In the genomic region with DNA sequence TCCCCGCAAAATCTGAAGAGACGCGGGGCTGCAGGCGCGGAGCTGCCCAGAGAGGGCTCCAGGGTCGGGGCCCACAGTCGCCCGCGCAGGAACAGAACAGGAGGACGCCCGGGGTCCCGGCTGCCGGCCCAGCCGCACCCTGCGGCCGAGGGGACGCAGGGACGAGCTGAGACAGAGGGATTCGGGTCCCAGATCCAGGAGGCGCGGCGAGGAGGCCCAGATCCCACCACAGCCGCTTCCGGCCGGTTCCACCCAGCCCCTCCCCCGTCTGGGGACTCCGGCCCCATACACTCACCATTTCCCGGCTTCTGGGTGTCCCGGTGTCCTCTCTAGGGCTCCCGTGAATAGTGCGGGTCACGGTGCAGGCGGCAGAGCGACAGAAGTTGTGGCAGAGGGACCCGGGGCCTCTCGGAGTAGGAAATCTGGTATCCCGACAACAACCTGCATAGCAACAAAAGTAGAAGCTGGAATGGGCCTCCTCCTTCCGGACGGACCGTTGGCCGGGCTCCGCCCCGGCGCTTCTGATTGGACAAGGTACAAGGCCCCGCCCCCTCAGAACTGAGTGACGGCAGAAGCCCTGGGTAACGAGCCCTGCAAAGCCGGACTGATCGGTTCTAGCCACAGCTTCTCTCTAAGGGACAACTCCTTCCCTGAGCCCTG, we compare ENCODE assay signal across 1 cellular context.
TF ChIP-seq lines count a peak whose summit lies in the region.

Gene ZNF20, minus strand, starts transcription at position 466 of the 660 bp plus-strand sequence. Its CDS starts 168 bp downstream, at position 298.

TF ChIP-seq in HepG2, 621 proteins besides CTCF, POLR2A, EP300 and RAD21 (continued from another document and continues in another):
- TF ChIP-seq, protein P1, sequence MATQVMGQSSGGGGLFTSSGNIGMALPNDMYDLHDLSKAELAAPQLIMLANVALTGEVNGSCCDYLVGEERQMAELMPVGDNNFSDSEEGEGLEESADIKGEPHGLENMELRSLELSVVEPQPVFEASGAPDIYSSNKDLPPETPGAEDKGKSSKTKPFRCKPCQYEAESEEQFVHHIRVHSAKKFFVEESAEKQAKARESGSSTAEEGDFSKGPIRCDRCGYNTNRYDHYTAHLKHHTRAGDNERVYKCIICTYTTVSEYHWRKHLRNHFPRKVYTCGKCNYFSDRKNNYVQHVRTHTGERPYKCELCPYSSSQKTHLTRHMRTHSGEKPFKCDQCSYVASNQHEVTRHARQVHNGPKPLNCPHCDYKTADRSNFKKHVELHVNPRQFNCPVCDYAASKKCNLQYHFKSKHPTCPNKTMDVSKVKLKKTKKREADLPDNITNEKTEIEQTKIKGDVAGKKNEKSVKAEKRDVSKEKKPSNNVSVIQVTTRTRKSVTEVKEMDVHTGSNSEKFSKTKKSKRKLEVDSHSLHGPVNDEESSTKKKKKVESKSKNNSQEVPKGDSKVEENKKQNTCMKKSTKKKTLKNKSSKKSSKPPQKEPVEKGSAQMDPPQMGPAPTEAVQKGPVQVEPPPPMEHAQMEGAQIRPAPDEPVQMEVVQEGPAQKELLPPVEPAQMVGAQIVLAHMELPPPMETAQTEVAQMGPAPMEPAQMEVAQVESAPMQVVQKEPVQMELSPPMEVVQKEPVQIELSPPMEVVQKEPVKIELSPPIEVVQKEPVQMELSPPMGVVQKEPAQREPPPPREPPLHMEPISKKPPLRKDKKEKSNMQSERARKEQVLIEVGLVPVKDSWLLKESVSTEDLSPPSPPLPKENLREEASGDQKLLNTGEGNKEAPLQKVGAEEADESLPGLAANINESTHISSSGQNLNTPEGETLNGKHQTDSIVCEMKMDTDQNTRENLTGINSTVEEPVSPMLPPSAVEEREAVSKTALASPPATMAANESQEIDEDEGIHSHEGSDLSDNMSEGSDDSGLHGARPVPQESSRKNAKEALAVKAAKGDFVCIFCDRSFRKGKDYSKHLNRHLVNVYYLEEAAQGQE (IDR thresholded peaks at IDR 0.05; ENCODE audit: borderline replicate concordance in 1 of 2, low read depth in 1 of 2, low read length in 2 of 2): no peak
- TF ChIP-seq, protein P2, sequence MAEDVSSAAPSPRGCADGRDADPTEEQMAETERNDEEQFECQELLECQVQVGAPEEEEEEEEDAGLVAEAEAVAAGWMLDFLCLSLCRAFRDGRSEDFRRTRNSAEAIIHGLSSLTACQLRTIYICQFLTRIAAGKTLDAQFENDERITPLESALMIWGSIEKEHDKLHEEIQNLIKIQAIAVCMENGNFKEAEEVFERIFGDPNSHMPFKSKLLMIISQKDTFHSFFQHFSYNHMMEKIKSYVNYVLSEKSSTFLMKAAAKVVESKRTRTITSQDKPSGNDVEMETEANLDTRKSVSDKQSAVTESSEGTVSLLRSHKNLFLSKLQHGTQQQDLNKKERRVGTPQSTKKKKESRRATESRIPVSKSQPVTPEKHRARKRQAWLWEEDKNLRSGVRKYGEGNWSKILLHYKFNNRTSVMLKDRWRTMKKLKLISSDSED (CRISPR knock-in tag; IDR thresholded peaks at IDR 0.05): no peak
- TF ChIP-seq MAZ (IDR thresholded peaks at IDR 0.05; ENCODE audit: borderline replicate concordance, low read depth, low read length) (no peak; the same call in 1 of the 2 replicates), MAZ (CRISPR knock-in tag; IDR thresholded peaks at IDR 0.05; ENCODE audit: low read depth) (0 out of 2 replicates have a peak, but pooled peaks have one; percentile 41), MTA1 (CRISPR knock-in tag; IDR thresholded peaks at IDR 0.05; ENCODE audit: borderline replicate concordance) (no peak), ZNF335 (CRISPR knock-in tag; IDR thresholded peaks at IDR 0.05) (0 out of 2 replicates have a peak, but pooled peaks have one; percentile 39), ZNF607 (CRISPR knock-in tag; IDR thresholded peaks at IDR 0.05; ENCODE audit: borderline replicate concordance) (no peak), MTF2 (CRISPR knock-in tag; IDR thresholded peaks at IDR 0.05; ENCODE audit: borderline replicate concordance) (no peak), HNRNPL (IDR thresholded peaks at IDR 0.05; ENCODE audit: low read depth, low read length) (no peak), STAG1 (CRISPR knock-in tag; IDR thresholded peaks at IDR 0.05) (no peak), MIER2 (CRISPR knock-in tag; IDR thresholded peaks at IDR 0.05) (no peak), PRMT3 (CRISPR knock-in tag; IDR thresholded peaks at IDR 0.05; ENCODE audit: borderline replicate concordance, low read depth) (no peak), PRPF4 (IDR thresholded peaks at IDR 0.05; ENCODE audit: low read depth, low read length, poor library complexity, severe bottlenecking) (no peak), RFXAP (CRISPR knock-in tag; IDR thresholded peaks at IDR 0.05; ENCODE audit: borderline replicate concordance) (peak; percentile 93), ZNF724P (CRISPR knock-in tag; IDR thresholded peaks at IDR 0.05; ENCODE audit: borderline replicate concordance) (no peak), ERF (CRISPR knock-in tag; IDR thresholded peaks at IDR 0.05) (no peak), ZNF768 (CRISPR knock-in tag; IDR thresholded peaks at IDR 0.05) (peak; percentile 15; the same call in 1 of the 2 replicates), KLF12 (CRISPR knock-in tag; IDR thresholded peaks at IDR 0.05; ENCODE audit: borderline replicate concordance) (peak; percentile 73; the same call in 1 of the 2 replicates), THAP9 (CRISPR knock-in tag; IDR thresholded peaks at IDR 0.05; ENCODE audit: borderline replicate concordance) (no peak), GFI1 (CRISPR knock-in tag; IDR thresholded peaks at IDR 0.05; ENCODE audit: borderline replicate concordance) (peak; percentile 64; the same call in 1 of the 2 replicates), ZNF124 (CRISPR knock-in tag; IDR thresholded peaks at IDR 0.05) (no peak), HOXA5 (CRISPR knock-in tag; IDR thresholded peaks at IDR 0.05) (no peak), FOXK2 (IDR thresholded peaks at IDR 0.05) (no peak), TCF7L2 (IDR thresholded peaks at IDR 0.05; ENCODE audit: low read depth, low read length) (no peak), ESRRA (CRISPR knock-in tag; IDR thresholded peaks at IDR 0.05; ENCODE audit: low read depth) (no peak), ARHGAP35 (CRISPR knock-in tag; IDR thresholded peaks at IDR 0.05; ENCODE audit: borderline replicate concordance) (no peak), SNRNP70 (IDR thresholded peaks at IDR 0.05; ENCODE audit: low read depth, low read length) (no peak), SUZ12 (IDR thresholded peaks at IDR 0.05; ENCODE audit: low read depth, low read length) (no peak), JUND (CRISPR knock-in tag; IDR thresholded peaks at IDR 0.05) (no peak)
- TF ChIP-seq, protein P3, sequence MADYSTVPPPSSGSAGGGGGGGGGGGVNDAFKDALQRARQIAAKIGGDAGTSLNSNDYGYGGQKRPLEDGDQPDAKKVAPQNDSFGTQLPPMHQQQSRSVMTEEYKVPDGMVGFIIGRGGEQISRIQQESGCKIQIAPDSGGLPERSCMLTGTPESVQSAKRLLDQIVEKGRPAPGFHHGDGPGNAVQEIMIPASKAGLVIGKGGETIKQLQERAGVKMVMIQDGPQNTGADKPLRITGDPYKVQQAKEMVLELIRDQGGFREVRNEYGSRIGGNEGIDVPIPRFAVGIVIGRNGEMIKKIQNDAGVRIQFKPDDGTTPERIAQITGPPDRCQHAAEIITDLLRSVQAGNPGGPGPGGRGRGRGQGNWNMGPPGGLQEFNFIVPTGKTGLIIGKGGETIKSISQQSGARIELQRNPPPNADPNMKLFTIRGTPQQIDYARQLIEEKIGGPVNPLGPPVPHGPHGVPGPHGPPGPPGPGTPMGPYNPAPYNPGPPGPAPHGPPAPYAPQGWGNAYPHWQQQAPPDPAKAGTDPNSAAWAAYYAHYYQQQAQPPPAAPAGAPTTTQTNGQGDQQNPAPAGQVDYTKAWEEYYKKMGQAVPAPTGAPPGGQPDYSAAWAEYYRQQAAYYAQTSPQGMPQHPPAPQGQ (CRISPR knock-in tag; IDR thresholded peaks at IDR 0.05; ENCODE audit: borderline replicate concordance): no peak
- TF ChIP-seq, protein P4, sequence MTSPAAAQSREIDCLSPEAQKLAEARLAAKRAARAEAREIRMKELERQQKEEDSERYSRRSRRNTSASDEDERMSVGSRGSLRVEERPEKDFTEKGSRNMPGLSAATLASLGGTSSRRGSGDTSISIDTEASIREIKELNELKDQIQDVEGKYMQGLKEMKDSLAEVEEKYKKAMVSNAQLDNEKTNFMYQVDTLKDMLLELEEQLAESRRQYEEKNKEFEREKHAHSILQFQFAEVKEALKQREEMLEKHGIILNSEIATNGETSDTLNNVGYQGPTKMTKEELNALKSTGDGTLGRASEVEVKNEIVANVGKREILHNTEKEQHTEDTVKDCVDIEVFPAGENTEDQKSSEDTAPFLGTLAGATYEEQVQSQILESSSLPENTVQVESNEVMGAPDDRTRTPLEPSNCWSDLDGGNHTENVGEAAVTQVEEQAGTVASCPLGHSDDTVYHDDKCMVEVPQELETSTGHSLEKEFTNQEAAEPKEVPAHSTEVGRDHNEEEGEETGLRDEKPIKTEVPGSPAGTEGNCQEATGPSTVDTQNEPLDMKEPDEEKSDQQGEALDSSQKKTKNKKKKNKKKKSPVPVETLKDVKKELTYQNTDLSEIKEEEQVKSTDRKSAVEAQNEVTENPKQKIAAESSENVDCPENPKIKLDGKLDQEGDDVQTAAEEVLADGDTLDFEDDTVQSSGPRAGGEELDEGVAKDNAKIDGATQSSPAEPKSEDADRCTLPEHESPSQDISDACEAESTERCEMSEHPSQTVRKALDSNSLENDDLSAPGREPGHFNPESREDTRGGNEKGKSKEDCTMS (CRISPR knock-in tag; conservative IDR thresholded peaks at IDR 0.05): no peak
- TF ChIP-seq, protein P5, sequence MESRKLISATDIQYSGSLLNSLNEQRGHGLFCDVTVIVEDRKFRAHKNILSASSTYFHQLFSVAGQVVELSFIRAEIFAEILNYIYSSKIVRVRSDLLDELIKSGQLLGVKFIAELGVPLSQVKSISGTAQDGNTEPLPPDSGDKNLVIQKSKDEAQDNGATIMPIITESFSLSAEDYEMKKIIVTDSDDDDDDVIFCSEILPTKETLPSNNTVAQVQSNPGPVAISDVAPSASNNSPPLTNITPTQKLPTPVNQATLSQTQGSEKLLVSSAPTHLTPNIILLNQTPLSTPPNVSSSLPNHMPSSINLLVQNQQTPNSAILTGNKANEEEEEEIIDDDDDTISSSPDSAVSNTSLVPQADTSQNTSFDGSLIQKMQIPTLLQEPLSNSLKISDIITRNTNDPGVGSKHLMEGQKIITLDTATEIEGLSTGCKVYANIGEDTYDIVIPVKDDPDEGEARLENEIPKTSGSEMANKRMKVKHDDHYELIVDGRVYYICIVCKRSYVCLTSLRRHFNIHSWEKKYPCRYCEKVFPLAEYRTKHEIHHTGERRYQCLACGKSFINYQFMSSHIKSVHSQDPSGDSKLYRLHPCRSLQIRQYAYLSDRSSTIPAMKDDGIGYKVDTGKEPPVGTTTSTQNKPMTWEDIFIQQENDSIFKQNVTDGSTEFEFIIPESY (CRISPR knock-in tag; IDR thresholded peaks at IDR 0.05): no peak
- TF ChIP-seq, protein P6, sequence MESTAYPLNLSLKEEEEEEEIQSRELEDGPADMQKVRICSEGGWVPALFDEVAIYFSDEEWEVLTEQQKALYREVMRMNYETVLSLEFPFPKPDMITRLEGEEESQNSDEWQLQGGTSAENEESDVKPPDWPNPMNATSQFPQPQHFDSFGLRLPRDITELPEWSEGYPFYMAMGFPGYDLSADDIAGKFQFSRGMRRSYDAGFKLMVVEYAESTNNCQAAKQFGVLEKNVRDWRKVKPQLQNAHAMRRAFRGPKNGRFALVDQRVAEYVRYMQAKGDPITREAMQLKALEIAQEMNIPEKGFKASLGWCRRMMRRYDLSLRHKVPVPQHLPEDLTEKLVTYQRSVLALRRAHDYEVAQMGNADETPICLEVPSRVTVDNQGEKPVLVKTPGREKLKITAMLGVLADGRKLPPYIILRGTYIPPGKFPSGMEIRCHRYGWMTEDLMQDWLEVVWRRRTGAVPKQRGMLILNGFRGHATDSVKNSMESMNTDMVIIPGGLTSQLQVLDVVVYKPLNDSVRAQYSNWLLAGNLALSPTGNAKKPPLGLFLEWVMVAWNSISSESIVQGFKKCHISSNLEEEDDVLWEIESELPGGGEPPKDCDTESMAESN (CRISPR knock-in tag; conservative IDR thresholded peaks at IDR 0.05): peak; percentile 32; the same call in 1 of the 2 replicates
- TF ChIP-seq, protein P7, sequence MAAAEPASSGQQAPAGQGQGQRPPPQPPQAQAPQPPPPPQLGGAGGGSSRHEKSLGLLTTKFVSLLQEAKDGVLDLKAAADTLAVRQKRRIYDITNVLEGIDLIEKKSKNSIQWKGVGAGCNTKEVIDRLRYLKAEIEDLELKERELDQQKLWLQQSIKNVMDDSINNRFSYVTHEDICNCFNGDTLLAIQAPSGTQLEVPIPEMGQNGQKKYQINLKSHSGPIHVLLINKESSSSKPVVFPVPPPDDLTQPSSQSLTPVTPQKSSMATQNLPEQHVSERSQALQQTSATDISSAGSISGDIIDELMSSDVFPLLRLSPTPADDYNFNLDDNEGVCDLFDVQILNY (CRISPR knock-in tag; conservative IDR thresholded peaks at IDR 0.05): no peak
- TF ChIP-seq, protein P8, sequence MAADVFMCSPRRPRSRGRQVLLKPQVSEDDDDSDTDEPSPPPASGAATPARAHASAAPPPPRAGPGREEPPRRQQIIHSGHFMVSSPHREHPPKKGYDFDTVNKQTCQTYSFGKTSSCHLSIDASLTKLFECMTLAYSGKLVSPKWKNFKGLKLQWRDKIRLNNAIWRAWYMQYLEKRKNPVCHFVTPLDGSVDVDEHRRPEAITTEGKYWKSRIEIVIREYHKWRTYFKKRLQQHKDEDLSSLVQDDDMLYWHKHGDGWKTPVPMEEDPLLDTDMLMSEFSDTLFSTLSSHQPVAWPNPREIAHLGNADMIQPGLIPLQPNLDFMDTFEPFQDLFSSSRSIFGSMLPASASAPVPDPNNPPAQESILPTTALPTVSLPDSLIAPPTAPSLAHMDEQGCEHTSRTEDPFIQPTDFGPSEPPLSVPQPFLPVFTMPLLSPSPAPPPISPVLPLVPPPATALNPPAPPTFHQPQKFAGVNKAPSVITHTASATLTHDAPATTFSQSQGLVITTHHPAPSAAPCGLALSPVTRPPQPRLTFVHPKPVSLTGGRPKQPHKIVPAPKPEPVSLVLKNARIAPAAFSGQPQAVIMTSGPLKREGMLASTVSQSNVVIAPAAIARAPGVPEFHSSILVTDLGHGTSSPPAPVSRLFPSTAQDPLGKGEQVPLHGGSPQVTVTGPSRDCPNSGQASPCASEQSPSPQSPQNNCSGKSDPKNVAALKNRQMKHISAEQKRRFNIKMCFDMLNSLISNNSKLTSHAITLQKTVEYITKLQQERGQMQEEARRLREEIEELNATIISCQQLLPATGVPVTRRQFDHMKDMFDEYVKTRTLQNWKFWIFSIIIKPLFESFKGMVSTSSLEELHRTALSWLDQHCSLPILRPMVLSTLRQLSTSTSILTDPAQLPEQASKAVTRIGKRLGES (CRISPR knock-in tag; IDR thresholded peaks at IDR 0.05; ENCODE audit: borderline replicate concordance): no peak
